In the genomic region with DNA sequence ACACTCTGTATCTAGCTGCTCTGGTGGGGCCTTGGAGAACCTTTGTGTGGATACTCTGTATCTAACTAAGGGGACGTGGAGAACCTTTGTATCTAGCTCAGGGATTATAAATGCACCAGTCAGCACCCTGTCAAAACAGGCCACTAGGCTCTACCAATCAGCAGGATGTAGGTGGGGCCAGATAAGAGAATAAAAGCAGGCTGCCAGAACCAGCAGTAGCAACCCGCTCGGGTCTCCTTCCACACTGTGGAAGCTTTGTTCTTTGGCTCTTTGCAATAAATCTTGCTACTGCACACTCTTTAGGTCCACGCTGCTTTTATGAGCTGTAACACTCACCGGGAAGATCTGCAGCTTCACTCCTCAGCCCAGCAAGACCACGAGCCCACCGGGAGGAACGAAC, we compare ENCODE assay signal across 8 cellular contexts. TPM values are rescaled to one million over a fixed set of nuclear protein-coding genes. Genes with fewer than 3 reads are reported as not detected.
A peak's percentile ranks its signal among the peaks of the same experiment; 100 is the strongest.
DNase-seq lines count a peak whose midpoint lies in the region; ATAC-seq and TF ChIP-seq lines count a peak whose summit lies in the region.
"Not testable (repeated sequence)": the region's sequence is repeated elsewhere in the genome, so short reads cannot be mapped to it uniquely, and the experiment has no call there.

No MANE protein-coding gene starts in this region.

- intact Hi-C loops in CD4-positive, alpha-beta T cell (cut with DNase I, micrococcal nuclease), result loop anchor here in 1 of 2 experiments (5.0 kb wide), 1 partner anchor 589 kb away; a partner anchor contains a TSS
- intact Hi-C loops in naive thymus-derived CD4-positive, alpha-beta T cell (cut with micrococcal nuclease), result loop anchor here (1.0 to 10.0 kb wide), 2 partner anchors 182 to 451 kb away; a partner anchor contains a TSS
- intact Hi-C loops in aorta (cut with DNase I), result loop anchor here in 1 of 2 donors (5.0 kb wide), 1 partner anchor 504 kb away; no protein-coding TSS in a partner anchor

- TF ChIP-seq CTCF in CD4-positive, alpha-beta T cell (IDR thresholded peaks at IDR 0.05), result not testable (repeated sequence)

- not testable (repeated sequence) for H3K27me3 Mint-ChIP-seq in CD4-positive, alpha-beta T cell; activated naive CD8-positive, alpha-beta T cell treated with anti-CD3 and anti-CD28 coated beads, Interleukin-2, amount 10 ng/mL, durations not matched to agents 7 days and 5 days; naive thymus-derived CD4-positive, alpha-beta T cell

- not testable (repeated sequence) for H3K27me3 ChIP-seq in CD4-positive, alpha-beta T cell (ENCODE audit: control insufficient read depth, insufficient read depth, low read length); naive thymus-derived CD4-positive, alpha-beta T cell (ENCODE audit: control insufficient read depth in 2 of 2, insufficient read depth in 2 of 2, low read length in 2 of 2); aorta (ENCODE audit: control insufficient read depth in 1 of 2, insufficient read depth in 2 of 2, low read length in 1 of 2)

- CTCF ChIA-PET in CD4-positive, alpha-beta T cell (lab: Charles Lee), result interaction anchor here (0.9 kb wide), 1 partner anchor 592 kb away, joined by 3 read pairs; no protein-coding TSS in a partner anchor
- CTCF ChIA-PET in naive thymus-derived CD4-positive, alpha-beta T cell (lab: Charles Lee), result interaction anchor here (0.7 to 1.3 kb wide), 8 partner anchors 9 to 593 kb away, joined by 3 to 5 read pairs (median 3); a partner anchor contains a TSS

- H3K4me3 ChIP-seq in naive thymus-derived CD4-positive, alpha-beta T cell (ENCODE audit: low read length); aorta (ENCODE audit: low read length in 2 of 2): not testable (repeated sequence)

- H3K27ac ChIP-seq in CD4-positive, alpha-beta T cell (ENCODE audit: low read depth, low read length); naive thymus-derived CD4-positive, alpha-beta T cell (ENCODE audit: low read depth, low read length); aorta (ENCODE audit: low read depth in 1 of 2, low read length in 2 of 2): not testable (repeated sequence)

- peak overlapping the region; percentile 81 for H3K4me3 Mint-ChIP-seq in CD4-positive, alpha-beta T cell
- H3K4me3 Mint-ChIP-seq in activated naive CD8-positive, alpha-beta T cell treated with anti-CD3 and anti-CD28 coated beads, Interleukin-2, amount 10 ng/mL, durations not matched to agents 7 days and 5 days, result peak overlapping the region; percentile 47
- H3K4me3 Mint-ChIP-seq in naive thymus-derived CD4-positive, alpha-beta T cell, result peak overlapping the region; percentile 23 to 88 (median 71)

- not testable (repeated sequence) for H3K36me3 Mint-ChIP-seq in CD4-positive, alpha-beta T cell (ENCODE audit: low read depth); activated naive CD8-positive, alpha-beta T cell treated with anti-CD3 and anti-CD28 coated beads, Interleukin-2, amount 10 ng/mL, durations not matched to agents 7 days and 5 days; naive thymus-derived CD4-positive, alpha-beta T cell

- peak in 2 of 10 experiments; percentile 34 to 36 for DNase-seq in CD4-positive, alpha-beta T cell
- peak; percentile 63 for DNase-seq in activated CD8-positive, alpha-beta memory T cell treated with anti-CD3 and anti-CD28 coated beads for 24 hours
- DNase-seq in activated naive CD8-positive, alpha-beta T cell treated with anti-CD3 and anti-CD28 coated beads, Interleukin-2, amount 10 ng/mL, durations not matched to agents 7 days and 5 days, result not testable (repeated sequence)
- peak; percentile 31 for DNase-seq in globus pallidus (ENCODE audit: low spot score)
- DNase-seq in naive thymus-derived CD4-positive, alpha-beta T cell, result peak in 6 of 9 donors; percentile 34 to 61 (median 50)
- peak; percentile 37 for DNase-seq in stimulated activated CD4-positive, alpha-beta T cell treated with anti-CD3 and anti-CD28 coated beads, Interleukin-1b, Interleukin-23, amount 100 ng/mL, for 48 hours
- DNase-seq in aorta, result peak; percentile 27 to 34

- not testable (repeated sequence) for ATAC-seq in CD4-positive, alpha-beta T cell (ENCODE audit: poor library complexity); activated naive CD8-positive, alpha-beta T cell treated with anti-CD3 and anti-CD28 coated beads, Interleukin-2, amount 10 ng/mL, durations not matched to agents 7 days and 5 days (ENCODE audit: low read depth); naive thymus-derived CD4-positive, alpha-beta T cell; aorta (ENCODE audit: low FRiP score)

- WGBS in aorta, 2 donors, result 57 to 67% methylated on average over 8 of the region's 8 CpGs

- not testable (repeated sequence) for H3K9me3 ChIP-seq in CD4-positive, alpha-beta T cell (ENCODE audit: control insufficient read depth, low read length); naive thymus-derived CD4-positive, alpha-beta T cell (ENCODE audit: control insufficient read depth in 2 of 3, low read length in 3 of 3); aorta (ENCODE audit: control insufficient read depth, low read length)

- not testable (repeated sequence) for H3K36me3 ChIP-seq in naive thymus-derived CD4-positive, alpha-beta T cell (ENCODE audit: control insufficient read depth in 2 of 3, insufficient read depth in 3 of 3, low read length in 3 of 3); aorta (ENCODE audit: control insufficient read depth in 1 of 2, insufficient read depth in 2 of 2, low read length in 1 of 2)

- POLR2A ChIA-PET in CD4-positive, alpha-beta T cell (lab: Charles Lee), result interaction anchor here (0.9 to 1.7 kb wide), 7 partner anchors 28 to 527 kb away, joined by 3 to 9 read pairs (median 3); a partner anchor contains a TSS
- POLR2A ChIA-PET in activated naive CD8-positive, alpha-beta T cell treated with anti-CD3 and anti-CD28 coated beads, Interleukin-2, amount 10 ng/mL, durations not matched to agents 7 days and 5 days (lab: Charles Lee), result interaction anchor here (0.8 to 1.4 kb wide), 5 partner anchors 45 to 589 kb away, joined by 3 to 5 read pairs (median 4); a partner anchor contains a TSS
- POLR2A ChIA-PET in naive thymus-derived CD4-positive, alpha-beta T cell (lab: Charles Lee), result interaction anchor here (0.9 to 2.7 kb wide), 6 partner anchors 27 to 527 kb away, joined by 6 to 9 read pairs (median 6); a partner anchor contains a TSS

- H3K4me1 ChIP-seq in naive thymus-derived CD4-positive, alpha-beta T cell (ENCODE audit: control insufficient read depth in 2 of 2, insufficient read depth in 2 of 2, low read length in 2 of 2), result peaks cover 20 to 47% of the 10 kb centered on the region in 2 donors
- not testable (repeated sequence) for H3K4me1 ChIP-seq in aorta (ENCODE audit: control insufficient read depth in 1 of 2, insufficient read depth in 2 of 2, low read length in 2 of 2)

- H3K9me3 Mint-ChIP-seq in CD4-positive, alpha-beta T cell; activated naive CD8-positive, alpha-beta T cell treated with anti-CD3 and anti-CD28 coated beads, Interleukin-2, amount 10 ng/mL, durations not matched to agents 7 days and 5 days; naive thymus-derived CD4-positive, alpha-beta T cell: not testable (repeated sequence)

- H3K4me1 Mint-ChIP-seq in CD4-positive, alpha-beta T cell (ENCODE audit: low read depth), result peaks cover 54% of the 10 kb centered on the region
- peaks cover 42% of the 10 kb centered on the region for H3K4me1 Mint-ChIP-seq in activated naive CD8-positive, alpha-beta T cell treated with anti-CD3 and anti-CD28 coated beads, Interleukin-2, amount 10 ng/mL, durations not matched to agents 7 days and 5 days
- peaks cover 44 to 70% (median 62%) of the 10 kb centered on the region in 7 donors for H3K4me1 Mint-ChIP-seq in naive thymus-derived CD4-positive, alpha-beta T cell

- H3K27ac Mint-ChIP-seq in CD4-positive, alpha-beta T cell, result peak overlapping the region; percentile 69
- H3K27ac Mint-ChIP-seq in activated naive CD8-positive, alpha-beta T cell treated with anti-CD3 and anti-CD28 coated beads, Interleukin-2, amount 10 ng/mL, durations not matched to agents 7 days and 5 days, result peak overlapping the region; percentile 75
- peak overlapping the region; percentile 7 to 88 (median 82) for H3K27ac Mint-ChIP-seq in naive thymus-derived CD4-positive, alpha-beta T cell

- TF ChIP-seq POLR2A in Raji (IDR thresholded peaks at IDR 0.05; ENCODE audit: insufficient read depth, low read depth, low read length), result peak; percentile 38; the same call in 1 of the 2 replicates

RNA-seq across cellular contexts. Expression of a gene that starts 45.4 kb away (rescaled TPM):
- total RNA-seq in CD4-positive, alpha-beta T cell, result 100 to 1,000 TPM; 118 to 129 TPM
- total RNA-seq in activated naive CD8-positive, alpha-beta T cell treated with anti-CD3 and anti-CD28 coated beads, Interleukin-2, amount 10 ng/mL, durations not matched to agents 7 days and 5 days, result 100 to 1,000 TPM; 168 to 171 TPM
- 100 to 1,000 TPM; 104 to 220 (median 132) TPM for total RNA-seq in naive thymus-derived CD4-positive, alpha-beta T cell
- 100 to 1,000 TPM; 115 to 117 TPM for polyA plus RNA-seq in naive thymus-derived CD4-positive, alpha-beta T cell
- total RNA-seq in aorta, result 10 to 100 TPM; 42.2 to 48.4 TPM
- polyA plus RNA-seq in aorta, result 10 to 100 TPM in 1 of 2 donors, 1 to 10 TPM in 1; 8.5 to 16.2 TPM
